Comparison of ENCODE assay signal across 9 cellular contexts in genomic region chr5:14872070-14872989, GRCh38. TPM values are rescaled to one million over a fixed set of nuclear protein-coding genes. Genes with fewer than 3 reads are reported as not detected.
A peak's percentile ranks its signal among the peaks of the same experiment; 100 is the strongest.
DNase-seq lines count a peak whose midpoint lies in the region; ATAC-seq, FAIRE-seq and TF ChIP-seq lines count a peak whose summit lies in the region.
"Had no signal": no experiment of that assay in that cellular context is flagged by ENCODE, and none has a peak within 500 bp of the region (broad histone marks: within the 10 kb centered on the region; RNA-seq: fewer than 3 reads in every experiment).

No MANE protein-coding gene starts in this region.

- H3K27ac ChIP-seq in WERI-Rb-1 (peak overlapping the region; percentile 87), keratinocyte (ENCODE audit: control insufficient read depth, insufficient read depth, low read length) (peak overlapping the region; percentile 6)
- H3K27ac ChIP-seq: neutrophil had no signal

- peak overlapping the region; percentile 63 for H2AFZ ChIP-seq in keratinocyte (ENCODE audit: control insufficient read depth, low read length)

- peak overlapping the region; percentile 56 for H3K4me3 ChIP-seq in Jurkat, Clone E6-1 (ENCODE audit: low read length)
- H3K4me3 ChIP-seq in WERI-Rb-1 (ENCODE audit: low read depth, low read length) (peak overlapping the region; percentile 83), cardiac fibroblast (replicated peaks in 1 of 2; ENCODE audit: low read depth in 2 of 2, low read length in 2 of 2) (peak overlapping the region; percentile 68 to 70), keratinocyte (ENCODE audit: control insufficient read depth in 2 of 3, extremely low read depth in 1 of 3, insufficient read depth in 2 of 3, low read depth in 1 of 3, low read length in 3 of 3) (peak overlapping the region; percentile 52 to 62 (median 54))

- H3K9me1 ChIP-seq in keratinocyte (ENCODE audit: control insufficient read depth, extremely low read depth, insufficient read depth, low read length) = no peaks in the 10 kb centered on the region

- peaks cover 15% of the 10 kb centered on the region for H3K4me1 ChIP-seq in keratinocyte (ENCODE audit: control insufficient read depth, extremely low read depth, insufficient read depth, low read length)

- H3K36me3 ChIP-seq in WERI-Rb-1 = no peaks in the 10 kb centered on the region
- no peaks in the 10 kb centered on the region for H3K36me3 ChIP-seq in keratinocyte (ENCODE audit: control insufficient read depth in 2 of 2, extremely low read depth in 1 of 2, insufficient read depth in 2 of 2, low read length in 2 of 2)
- H3K36me3 ChIP-seq: neutrophil had no signal

- TF ChIP-seq CTCF in WERI-Rb-1 (IDR thresholded peaks at IDR 0.05; ENCODE audit: low read depth, low read length) = peak; percentile 29; the same call in 1 of the 2 replicates
- TF ChIP-seq CTCF in cardiac fibroblast (IDR thresholded peaks at IDR 0.05; ENCODE audit: low read depth, low read length) = peak; percentile 1
- TF ChIP-seq CTCF in keratinocyte (optimal IDR thresholded peaks at IDR 0.05 in 1 of 3, IDR thresholded peaks at IDR 0.05 in 1 of 3, conservative IDR thresholded peaks at IDR 0.05 in 1 of 3; ENCODE audit: extremely low read depth in 1 of 3, insufficient read depth in 2 of 3, low read length in 3 of 3) = peak in 2 of 3 experiments; percentile 5 to 28

- no peaks in the 10 kb centered on the region for H3K79me2 ChIP-seq in keratinocyte (ENCODE audit: control insufficient read depth, insufficient read depth, low read length)

- peak; percentile 59 for DNase-seq in Daoy (ENCODE audit: low read depth)
- DNase-seq in Jurkat, Clone E6-1 (ENCODE audit: low read depth, low spot score) = no peak
- peak; percentile 81 for DNase-seq in WERI-Rb-1
- DNase-seq in cardiac fibroblast (ENCODE audit: low read depth in 2 of 2) = peak; percentile 35 to 58
- no peak for DNase-seq in keratinocyte (ENCODE audit: low read depth, low spot score)
- DNase-seq in stimulated activated CD4-positive, alpha-beta T cell treated with anti-CD3 and anti-CD28 coated beads, Interleukin-15, amount 100 ng/mL, for 1 hour (ENCODE audit: low read depth in 1 of 2, low spot score in 1 of 2) = peak; percentile 24 to 30
- DNase-seq in NCI-H2107 treated with DMSO at 0.1 percent for 48 hours (lab: John Stamatoyannopoulos, UW; ENCODE audit: unreplicated experiment) = no peak

- H3K9me3 ChIP-seq in WERI-Rb-1 (ENCODE audit: severe bottlenecking) = no peaks in the 10 kb centered on the region
- no peaks in the 10 kb centered on the region for H3K9me3 ChIP-seq in keratinocyte (ENCODE audit: control insufficient read depth, low read depth, low read length)
- H3K9me3 ChIP-seq: neutrophil had no signal

- peak overlapping the region; percentile 70 for H3K9ac ChIP-seq in keratinocyte (ENCODE audit: control insufficient read depth, extremely low read depth, insufficient read depth, low read length)

- no peak for FAIRE-seq in keratinocyte (lab: Jason Lieb, UNC)

- H3K4me2 ChIP-seq in keratinocyte (ENCODE audit: control insufficient read depth, extremely low read depth, insufficient read depth, low read depth, low read length) = peak overlapping the region; percentile 75

- H3K27me3 ChIP-seq in WERI-Rb-1 (ENCODE audit: insufficient read depth, low read depth, severe bottlenecking) (no peaks in the 10 kb centered on the region), keratinocyte (ENCODE audit: control insufficient read depth, extremely low read depth, insufficient read depth, low read length) (no peaks in the 10 kb centered on the region)

- peak; percentile 37 for ATAC-seq in GM21576 (IDR thresholded peaks at IDR 0.05; ENCODE audit: unreplicated experiment)

- no peaks in the 10 kb centered on the region for H4K20me1 ChIP-seq in keratinocyte (ENCODE audit: control insufficient read depth, extremely low read depth, insufficient read depth, low read length)

- dilution Hi-C loops in keratinocyte (cut with MboI; ENCODE audit: extremely low pct_ligation_motif_present, low sequenced_read_pairs) = no loop called here

RNA-seq across cellular contexts. Expression of gene ANKH, which starts 0.8 kb away (rescaled TPM):
- total RNA-seq in Daoy (2014; rRNA removed; shearing (Covaris generic)) = 14.4 and 27.2 TPM in 2 replicates
- polyA plus RNA-seq in Jurkat, Clone E6-1 (2012; ENCODE audit: insufficient read depth, insufficient read length) = 90.1 TPM
- 12.6 to 13.8 TPM (median 12.9 TPM) in 3 replicates for polyA plus RNA-seq in keratinocyte
- polyA plus RNA-seq in keratinocyte (2011; ENCODE audit: low read depth) = 13.3 TPM
- 15.0 and 17.8 TPM in 2 replicates for polyA plus RNA-seq in keratinocyte (2011; cell fraction: cytosol; rRNA removed)
- 13.0 and 14.4 TPM in 2 replicates for polyA plus RNA-seq in keratinocyte (2011; cell fraction: nucleus; rRNA removed)
- polyA plus RNA-seq in keratinocyte (2012; ENCODE audit: low replicate concordance) = 17.4 and 28.5 TPM in 2 replicates
- 16.8 to 45.6 TPM (median 19.3 TPM) in 3 replicates for polyA minus RNA-seq in keratinocyte
- 14.6 TPM for polyA minus RNA-seq in keratinocyte (2011; cell fraction: cytosol; rRNA and poly(A)+ RNA removed)
- polyA minus RNA-seq in keratinocyte (2011; cell fraction: nucleus; rRNA and poly(A)+ RNA removed) = 9.7 and 15.7 TPM in 2 replicates

Comparison
In these comparisons a context has a peak if more than half of its experiments do, and no peak if none do; other contexts are left out.
1. DNase-seq: peak in Daoy (single experiment), WERI-Rb-1 (single experiment), cardiac fibroblast (2 of 2) and stimulated activated CD4-positive, alpha-beta T cell treated with anti-CD3 and anti-CD28 coated beads, Interleukin-15, amount 100 ng/mL, for 1 hour (2 of 2); none in Jurkat, Clone E6-1 (single experiment), keratinocyte (single experiment) and NCI-H2107 treated with DMSO at 0.1 percent for 48 hours (single experiment).
2. Peak in every context shown above with its lines, with median percentiles within 50 percentile points of each other: H3K4me3 ChIP-seq and CTCF ChIP-seq.